1 cellular context compared by ENCODE assay signal in the genomic region with DNA sequence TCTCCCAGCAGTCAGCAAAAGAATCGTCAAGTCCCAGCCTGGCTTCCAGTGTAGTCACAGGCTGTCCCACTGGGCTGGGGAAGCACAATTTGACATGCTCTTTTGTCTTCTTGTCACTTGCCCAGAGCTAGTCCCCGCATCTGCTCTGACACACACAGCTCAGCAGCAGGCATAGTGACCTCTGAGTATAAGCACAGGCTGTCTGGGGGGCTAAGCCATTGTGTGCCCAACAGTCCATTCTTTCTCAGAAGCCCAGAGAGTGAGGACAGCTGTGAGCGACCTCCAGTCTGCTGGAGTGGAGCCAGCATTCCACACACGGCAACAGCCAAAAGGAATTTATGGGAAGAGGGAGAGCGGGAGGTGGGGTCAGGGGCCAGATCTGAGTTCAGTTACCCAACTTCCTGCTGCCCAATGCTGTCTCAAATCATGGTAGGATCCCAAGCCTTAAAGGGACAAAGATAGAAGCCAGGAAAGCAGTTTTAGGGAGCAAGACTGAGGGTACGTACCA.
TF ChIP-seq lines count a peak whose summit lies in the region.

No MANE protein-coding gene starts in this region.

TF ChIP-seq in HepG2, 621 proteins besides CTCF, POLR2A, EP300 and RAD21 (continued from another document and continues in another):
- TF ChIP-seq, protein P1, sequence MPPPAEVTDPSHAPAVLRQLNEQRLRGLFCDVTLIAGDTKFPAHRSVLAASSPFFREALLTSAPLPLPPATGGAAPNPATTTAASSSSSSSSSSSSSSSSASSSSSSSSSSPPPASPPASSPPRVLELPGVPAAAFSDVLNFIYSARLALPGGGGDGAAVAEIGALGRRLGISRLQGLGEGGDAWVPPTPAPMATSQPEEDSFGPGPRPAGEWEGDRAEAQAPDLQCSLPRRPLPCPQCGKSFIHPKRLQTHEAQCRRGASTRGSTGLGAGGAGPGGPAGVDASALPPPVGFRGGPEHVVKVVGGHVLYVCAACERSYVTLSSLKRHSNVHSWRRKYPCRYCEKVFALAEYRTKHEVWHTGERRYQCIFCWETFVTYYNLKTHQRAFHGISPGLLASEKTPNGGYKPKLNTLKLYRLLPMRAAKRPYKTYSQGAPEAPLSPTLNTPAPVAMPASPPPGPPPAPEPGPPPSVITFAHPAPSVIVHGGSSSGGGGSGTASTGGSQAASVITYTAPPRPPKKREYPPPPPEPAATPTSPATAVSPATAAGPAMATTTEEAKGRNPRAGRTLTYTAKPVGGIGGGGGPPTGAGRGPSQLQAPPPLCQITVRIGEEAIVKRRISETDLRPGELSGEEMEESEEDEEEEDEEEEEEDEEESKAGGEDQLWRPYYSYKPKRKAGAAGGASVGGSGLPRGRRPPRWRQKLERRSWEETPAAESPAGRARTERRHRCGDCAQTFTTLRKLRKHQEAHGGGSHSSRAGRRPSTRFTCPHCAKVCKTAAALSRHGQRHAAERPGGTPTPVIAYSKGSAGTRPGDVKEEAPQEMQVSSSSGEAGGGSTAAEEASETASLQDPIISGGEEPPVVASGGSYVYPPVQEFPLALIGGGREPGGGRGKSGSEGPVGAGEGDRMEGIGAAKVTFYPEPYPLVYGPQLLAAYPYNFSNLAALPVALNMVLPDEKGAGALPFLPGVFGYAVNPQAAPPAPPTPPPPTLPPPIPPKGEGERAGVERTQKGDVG (CRISPR knock-in tag; IDR thresholded peaks at IDR 0.05; ENCODE audit: borderline replicate concordance) = 0 out of 2 replicates have a peak, but pooled peaks have one; percentile 58
- TF ChIP-seq, protein P2, sequence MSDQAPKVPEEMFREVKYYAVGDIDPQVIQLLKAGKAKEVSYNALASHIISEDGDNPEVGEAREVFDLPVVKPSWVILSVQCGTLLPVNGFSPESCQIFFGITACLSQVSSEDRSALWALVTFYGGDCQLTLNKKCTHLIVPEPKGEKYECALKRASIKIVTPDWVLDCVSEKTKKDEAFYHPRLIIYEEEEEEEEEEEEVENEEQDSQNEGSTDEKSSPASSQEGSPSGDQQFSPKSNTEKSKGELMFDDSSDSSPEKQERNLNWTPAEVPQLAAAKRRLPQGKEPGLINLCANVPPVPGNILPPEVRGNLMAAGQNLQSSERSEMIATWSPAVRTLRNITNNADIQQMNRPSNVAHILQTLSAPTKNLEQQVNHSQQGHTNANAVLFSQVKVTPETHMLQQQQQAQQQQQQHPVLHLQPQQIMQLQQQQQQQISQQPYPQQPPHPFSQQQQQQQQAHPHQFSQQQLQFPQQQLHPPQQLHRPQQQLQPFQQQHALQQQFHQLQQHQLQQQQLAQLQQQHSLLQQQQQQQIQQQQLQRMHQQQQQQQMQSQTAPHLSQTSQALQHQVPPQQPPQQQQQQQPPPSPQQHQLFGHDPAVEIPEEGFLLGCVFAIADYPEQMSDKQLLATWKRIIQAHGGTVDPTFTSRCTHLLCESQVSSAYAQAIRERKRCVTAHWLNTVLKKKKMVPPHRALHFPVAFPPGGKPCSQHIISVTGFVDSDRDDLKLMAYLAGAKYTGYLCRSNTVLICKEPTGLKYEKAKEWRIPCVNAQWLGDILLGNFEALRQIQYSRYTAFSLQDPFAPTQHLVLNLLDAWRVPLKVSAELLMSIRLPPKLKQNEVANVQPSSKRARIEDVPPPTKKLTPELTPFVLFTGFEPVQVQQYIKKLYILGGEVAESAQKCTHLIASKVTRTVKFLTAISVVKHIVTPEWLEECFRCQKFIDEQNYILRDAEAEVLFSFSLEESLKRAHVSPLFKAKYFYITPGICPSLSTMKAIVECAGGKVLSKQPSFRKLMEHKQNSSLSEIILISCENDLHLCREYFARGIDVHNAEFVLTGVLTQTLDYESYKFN (CRISPR knock-in tag; conservative IDR thresholded peaks at IDR 0.05) = peak; percentile 46; the same call in 1 of the 2 replicates
- TF ChIP-seq ZNF3 (CRISPR knock-in tag; IDR thresholded peaks at IDR 0.05) (no peak), ZNF180 (CRISPR knock-in tag; IDR thresholded peaks at IDR 0.05; ENCODE audit: borderline replicate concordance, low read depth) (no peak), MAF1 (CRISPR knock-in tag; IDR thresholded peaks at IDR 0.05; ENCODE audit: borderline replicate concordance) (no peak), MZF1 (CRISPR knock-in tag; IDR thresholded peaks at IDR 0.05; ENCODE audit: borderline replicate concordance) (no peak), KLF12 (CRISPR knock-in tag; IDR thresholded peaks at IDR 0.05; ENCODE audit: borderline replicate concordance) (no peak), KAT8 (CRISPR knock-in tag; IDR thresholded peaks at IDR 0.05) (0 out of 2 replicates have a peak, but pooled peaks have one; percentile 36), GATA4 (IDR thresholded peaks at IDR 0.05; ENCODE audit: borderline replicate concordance, low read depth) (no peak), ZNF713 (CRISPR knock-in tag; IDR thresholded peaks at IDR 0.05) (no peak), MBNL3 (CRISPR knock-in tag; conservative IDR thresholded peaks at IDR 0.05) (no peak), ZNF569 (CRISPR knock-in tag; IDR thresholded peaks at IDR 0.05; ENCODE audit: borderline replicate concordance) (no peak), SIN3B (IDR thresholded peaks at IDR 0.05; ENCODE audit: low read length) (no peak), BHLHE40 (IDR thresholded peaks at IDR 0.05; ENCODE audit: low read length) (no peak), ZNF20 (CRISPR knock-in tag; IDR thresholded peaks at IDR 0.05) (no peak), ZNF724P (CRISPR knock-in tag; IDR thresholded peaks at IDR 0.05; ENCODE audit: borderline replicate concordance) (no peak), CBX2 (IDR thresholded peaks at IDR 0.05; ENCODE audit: low read depth, low read length) (no peak), CBX2 (CRISPR knock-in tag; IDR thresholded peaks at IDR 0.05; ENCODE audit: low read depth) (no peak), DR1 (CRISPR knock-in tag; IDR thresholded peaks at IDR 0.05) (no peak), ZSCAN25 (CRISPR knock-in tag; IDR thresholded peaks at IDR 0.05) (no peak), MEIS1 (CRISPR knock-in tag; IDR thresholded peaks at IDR 0.05; ENCODE audit: borderline replicate concordance) (no peak), SSRP1 (CRISPR knock-in tag; IDR thresholded peaks at IDR 0.05) (no peak), ONECUT2 (CRISPR knock-in tag; IDR thresholded peaks at IDR 0.05) (no peak), ZFP82 (CRISPR knock-in tag; IDR thresholded peaks at IDR 0.05; ENCODE audit: borderline replicate concordance) (no peak), PHB2 (IDR thresholded peaks at IDR 0.05; ENCODE audit: partially characterized antibody) (no peak), ZKSCAN1 (IDR thresholded peaks at IDR 0.05; ENCODE audit: low read length) (no peak), CENPT (CRISPR knock-in tag; IDR thresholded peaks at IDR 0.05; ENCODE audit: low read depth) (no peak), ZNF234 (CRISPR knock-in tag; conservative IDR thresholded peaks at IDR 0.05) (no peak), RXRA (CRISPR knock-in tag; IDR thresholded peaks at IDR 0.05) (peak; percentile 68), ZKSCAN5 (CRISPR knock-in tag; IDR thresholded peaks at IDR 0.05) (no peak), POGZ (CRISPR knock-in tag; IDR thresholded peaks at IDR 0.05) (peak; percentile 50; the same call in 1 of the 2 replicates), ATF1 (CRISPR knock-in tag; IDR thresholded peaks at IDR 0.05) (no peak), ZFY (CRISPR knock-in tag; IDR thresholded peaks at IDR 0.05) (no peak), POLR2AphosphoS5 (IDR thresholded peaks at IDR 0.05; ENCODE audit: low read depth, low read length) (no peak), ATM (IDR thresholded peaks at IDR 0.05; ENCODE audit: borderline replicate concordance) (no peak), NR2F2 (IDR thresholded peaks at IDR 0.05; ENCODE audit: borderline replicate concordance, low read depth) (no peak; the same call in 1 of the 2 replicates), ZNF484 (CRISPR knock-in tag; IDR thresholded peaks at IDR 0.05; ENCODE audit: borderline replicate concordance, low read depth) (no peak)
- TF ChIP-seq, protein P3, sequence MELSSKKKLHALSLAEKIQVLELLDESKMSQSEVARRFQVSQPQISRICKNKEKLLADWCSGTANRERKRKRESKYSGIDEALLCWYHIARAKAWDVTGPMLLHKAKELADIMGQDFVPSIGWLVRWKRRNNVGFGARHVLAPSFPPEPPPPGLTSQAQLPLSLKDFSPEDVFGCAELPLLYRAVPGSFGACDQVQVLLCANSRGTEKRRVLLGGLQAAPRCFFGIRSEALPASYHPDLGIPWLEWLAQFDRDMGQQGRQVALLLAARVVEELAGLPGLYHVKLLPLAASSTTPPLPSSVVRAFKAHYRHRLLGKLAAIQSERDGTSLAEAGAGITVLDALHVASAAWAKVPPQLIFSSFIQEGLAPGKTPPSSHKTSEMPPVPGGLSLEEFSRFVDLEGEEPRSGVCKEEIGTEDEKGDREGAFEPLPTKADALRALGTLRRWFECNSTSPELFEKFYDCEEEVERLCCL (CRISPR knock-in tag; IDR thresholded peaks at IDR 0.05; ENCODE audit: borderline replicate concordance) = 0 out of 2 replicates have a peak, but pooled peaks have one; percentile 39
- TF ChIP-seq, protein P4, sequence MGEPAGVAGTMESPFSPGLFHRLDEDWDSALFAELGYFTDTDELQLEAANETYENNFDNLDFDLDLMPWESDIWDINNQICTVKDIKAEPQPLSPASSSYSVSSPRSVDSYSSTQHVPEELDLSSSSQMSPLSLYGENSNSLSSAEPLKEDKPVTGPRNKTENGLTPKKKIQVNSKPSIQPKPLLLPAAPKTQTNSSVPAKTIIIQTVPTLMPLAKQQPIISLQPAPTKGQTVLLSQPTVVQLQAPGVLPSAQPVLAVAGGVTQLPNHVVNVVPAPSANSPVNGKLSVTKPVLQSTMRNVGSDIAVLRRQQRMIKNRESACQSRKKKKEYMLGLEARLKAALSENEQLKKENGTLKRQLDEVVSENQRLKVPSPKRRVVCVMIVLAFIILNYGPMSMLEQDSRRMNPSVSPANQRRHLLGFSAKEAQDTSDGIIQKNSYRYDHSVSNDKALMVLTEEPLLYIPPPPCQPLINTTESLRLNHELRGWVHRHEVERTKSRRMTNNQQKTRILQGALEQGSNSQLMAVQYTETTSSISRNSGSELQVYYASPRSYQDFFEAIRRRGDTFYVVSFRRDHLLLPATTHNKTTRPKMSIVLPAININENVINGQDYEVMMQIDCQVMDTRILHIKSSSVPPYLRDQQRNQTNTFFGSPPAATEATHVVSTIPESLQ (CRISPR knock-in tag; conservative IDR thresholded peaks at IDR 0.05) = no peak
- TF ChIP-seq, protein P5, sequence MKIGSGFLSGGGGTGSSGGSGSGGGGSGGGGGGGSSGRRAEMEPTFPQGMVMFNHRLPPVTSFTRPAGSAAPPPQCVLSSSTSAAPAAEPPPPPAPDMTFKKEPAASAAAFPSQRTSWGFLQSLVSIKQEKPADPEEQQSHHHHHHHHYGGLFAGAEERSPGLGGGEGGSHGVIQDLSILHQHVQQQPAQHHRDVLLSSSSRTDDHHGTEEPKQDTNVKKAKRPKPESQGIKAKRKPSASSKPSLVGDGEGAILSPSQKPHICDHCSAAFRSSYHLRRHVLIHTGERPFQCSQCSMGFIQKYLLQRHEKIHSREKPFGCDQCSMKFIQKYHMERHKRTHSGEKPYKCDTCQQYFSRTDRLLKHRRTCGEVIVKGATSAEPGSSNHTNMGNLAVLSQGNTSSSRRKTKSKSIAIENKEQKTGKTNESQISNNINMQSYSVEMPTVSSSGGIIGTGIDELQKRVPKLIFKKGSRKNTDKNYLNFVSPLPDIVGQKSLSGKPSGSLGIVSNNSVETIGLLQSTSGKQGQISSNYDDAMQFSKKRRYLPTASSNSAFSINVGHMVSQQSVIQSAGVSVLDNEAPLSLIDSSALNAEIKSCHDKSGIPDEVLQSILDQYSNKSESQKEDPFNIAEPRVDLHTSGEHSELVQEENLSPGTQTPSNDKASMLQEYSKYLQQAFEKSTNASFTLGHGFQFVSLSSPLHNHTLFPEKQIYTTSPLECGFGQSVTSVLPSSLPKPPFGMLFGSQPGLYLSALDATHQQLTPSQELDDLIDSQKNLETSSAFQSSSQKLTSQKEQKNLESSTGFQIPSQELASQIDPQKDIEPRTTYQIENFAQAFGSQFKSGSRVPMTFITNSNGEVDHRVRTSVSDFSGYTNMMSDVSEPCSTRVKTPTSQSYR (CRISPR knock-in tag; IDR thresholded peaks at IDR 0.05; ENCODE audit: borderline replicate concordance) = peak; percentile 25; the same call in 1 of the 2 replicates
- TF ChIP-seq, protein P6, sequence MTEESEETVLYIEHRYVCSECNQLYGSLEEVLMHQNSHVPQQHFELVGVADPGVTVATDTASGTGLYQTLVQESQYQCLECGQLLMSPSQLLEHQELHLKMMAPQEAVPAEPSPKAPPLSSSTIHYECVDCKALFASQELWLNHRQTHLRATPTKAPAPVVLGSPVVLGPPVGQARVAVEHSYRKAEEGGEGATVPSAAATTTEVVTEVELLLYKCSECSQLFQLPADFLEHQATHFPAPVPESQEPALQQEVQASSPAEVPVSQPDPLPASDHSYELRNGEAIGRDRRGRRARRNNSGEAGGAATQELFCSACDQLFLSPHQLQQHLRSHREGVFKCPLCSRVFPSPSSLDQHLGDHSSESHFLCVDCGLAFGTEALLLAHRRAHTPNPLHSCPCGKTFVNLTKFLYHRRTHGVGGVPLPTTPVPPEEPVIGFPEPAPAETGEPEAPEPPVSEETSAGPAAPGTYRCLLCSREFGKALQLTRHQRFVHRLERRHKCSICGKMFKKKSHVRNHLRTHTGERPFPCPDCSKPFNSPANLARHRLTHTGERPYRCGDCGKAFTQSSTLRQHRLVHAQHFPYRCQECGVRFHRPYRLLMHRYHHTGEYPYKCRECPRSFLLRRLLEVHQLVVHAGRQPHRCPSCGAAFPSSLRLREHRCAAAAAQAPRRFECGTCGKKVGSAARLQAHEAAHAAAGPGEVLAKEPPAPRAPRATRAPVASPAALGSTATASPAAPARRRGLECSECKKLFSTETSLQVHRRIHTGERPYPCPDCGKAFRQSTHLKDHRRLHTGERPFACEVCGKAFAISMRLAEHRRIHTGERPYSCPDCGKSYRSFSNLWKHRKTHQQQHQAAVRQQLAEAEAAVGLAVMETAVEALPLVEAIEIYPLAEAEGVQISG (CRISPR knock-in tag; IDR thresholded peaks at IDR 0.05) = peak; percentile 12; the same call in 1 of the 2 replicates
- TF ChIP-seq, protein P7, sequence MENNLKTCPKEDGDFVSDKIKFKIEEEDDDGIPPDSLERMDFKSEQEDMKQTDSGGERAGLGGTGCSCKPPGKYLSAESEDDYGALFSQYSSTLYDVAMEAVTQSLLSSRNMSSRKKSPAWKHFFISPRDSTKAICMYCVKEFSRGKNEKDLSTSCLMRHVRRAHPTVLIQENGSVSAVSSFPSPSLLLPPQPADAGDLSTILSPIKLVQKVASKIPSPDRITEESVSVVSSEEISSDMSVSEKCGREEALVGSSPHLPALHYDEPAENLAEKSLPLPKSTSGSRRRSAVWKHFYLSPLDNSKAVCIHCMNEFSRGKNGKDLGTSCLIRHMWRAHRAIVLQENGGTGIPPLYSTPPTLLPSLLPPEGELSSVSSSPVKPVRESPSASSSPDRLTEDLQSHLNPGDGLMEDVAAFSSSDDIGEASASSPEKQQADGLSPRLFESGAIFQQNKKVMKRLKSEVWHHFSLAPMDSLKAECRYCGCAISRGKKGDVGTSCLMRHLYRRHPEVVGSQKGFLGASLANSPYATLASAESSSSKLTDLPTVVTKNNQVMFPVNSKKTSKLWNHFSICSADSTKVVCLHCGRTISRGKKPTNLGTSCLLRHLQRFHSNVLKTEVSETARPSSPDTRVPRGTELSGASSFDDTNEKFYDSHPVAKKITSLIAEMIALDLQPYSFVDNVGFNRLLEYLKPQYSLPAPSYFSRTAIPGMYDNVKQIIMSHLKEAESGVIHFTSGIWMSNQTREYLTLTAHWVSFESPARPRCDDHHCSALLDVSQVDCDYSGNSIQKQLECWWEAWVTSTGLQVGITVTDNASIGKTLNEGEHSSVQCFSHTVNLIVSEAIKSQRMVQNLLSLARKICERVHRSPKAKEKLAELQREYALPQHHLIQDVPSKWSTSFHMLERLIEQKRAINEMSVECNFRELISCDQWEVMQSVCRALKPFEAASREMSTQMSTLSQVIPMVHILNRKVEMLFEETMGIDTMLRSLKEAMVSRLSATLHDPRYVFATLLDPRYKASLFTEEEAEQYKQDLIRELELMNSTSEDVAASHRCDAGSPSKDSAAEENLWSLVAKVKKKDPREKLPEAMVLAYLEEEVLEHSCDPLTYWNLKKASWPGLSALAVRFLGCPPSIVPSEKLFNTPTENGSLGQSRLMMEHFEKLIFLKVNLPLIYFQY (CRISPR knock-in tag; IDR thresholded peaks at IDR 0.05; ENCODE audit: borderline replicate concordance) = no peak
